ENCODE assay signal across 16 cellular contexts in the genomic region with DNA sequence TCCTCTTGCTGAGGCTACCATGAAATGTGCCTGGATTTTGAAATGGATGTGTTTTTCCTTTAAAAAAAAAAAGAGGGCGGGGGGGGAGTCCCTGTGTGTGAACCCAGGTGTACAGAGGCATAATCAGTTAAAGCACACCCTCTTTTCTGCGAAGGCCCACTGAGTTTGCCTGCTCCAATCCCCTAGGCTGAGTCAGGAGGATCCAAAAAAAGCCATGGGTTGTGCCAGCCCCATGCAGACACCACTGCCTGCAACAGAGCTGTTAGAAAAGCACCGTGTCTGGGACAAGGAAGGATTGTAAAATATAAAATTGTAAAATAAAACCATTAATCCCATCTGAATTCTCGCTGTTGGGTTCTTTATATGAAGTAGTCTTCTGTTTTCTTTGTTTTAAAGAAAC.
"Had no signal": no experiment of that assay in that cellular context is flagged by ENCODE, and none has a peak within 500 bp of the region (broad histone marks: within the 10 kb centered on the region; RNA-seq: fewer than 3 reads in every experiment).

No MANE protein-coding gene starts in this region.

- H3K4me3 Mint-ChIP-seq: activated CD4-positive, alpha-beta memory T cell treated with anti-CD3 and anti-CD28 coated beads for 36 hours; activated naive CD8-positive, alpha-beta T cell treated with anti-CD3 and anti-CD28 coated beads, Interleukin-2, amount 10 ng/mL, durations not matched to agents 7 days and 5 days; central memory CD8-positive, alpha-beta T cell; memory B cell; natural killer cell treated with Interleukin-12 subunit alpha and Interleukin-12 subunit beta and Interleukin-15 and Interleukin-18, amount 100 ng/mL, for 72 hours; stimulated activated naive B cell treated with anti-CD40 and anti-IgM and Interleukin-4, amounts not matched to agents 10 μg/mL and 1 μg/mL and 100 μg/mL, for 72 hours had no signal

- H3K4me1 ChIP-seq: gastrocnemius medialis, psoas muscle, right lobe of liver, tibial nerve had no signal

- H3K36me3 ChIP-seq: brain microvascular endothelial cell, gastrocnemius medialis, right lobe of liver, tibial nerve had no signal

- ATAC-seq: gastrocnemius medialis; left ventricle myocardium superior; natural killer cell treated with Interleukin-12 subunit alpha and Interleukin-12 subunit beta and Interleukin-15 and Interleukin-18, amount 100 ng/mL, for 72 hours; psoas muscle; right lobe of liver; stimulated activated naive B cell treated with anti-CD40 and anti-IgM and Interleukin-4, amounts not matched to agents 10 μg/mL and 1 μg/mL and 100 μg/mL, for 72 hours had no signal

- H3K36me3 Mint-ChIP-seq: activated CD4-positive, alpha-beta memory T cell treated with anti-CD3 and anti-CD28 coated beads for 36 hours; activated naive CD8-positive, alpha-beta T cell treated with anti-CD3 and anti-CD28 coated beads, Interleukin-2, amount 10 ng/mL, durations not matched to agents 7 days and 5 days; memory B cell; natural killer cell treated with Interleukin-12 subunit alpha and Interleukin-12 subunit beta and Interleukin-15 and Interleukin-18, amount 100 ng/mL, for 72 hours; stimulated activated naive B cell treated with anti-CD40 and anti-IgM and Interleukin-4, amounts not matched to agents 10 μg/mL and 1 μg/mL and 100 μg/mL, for 72 hours had no signal

- H3K27ac ChIP-seq: gastrocnemius medialis, psoas muscle, right lobe of liver, SK-N-MC, tibial nerve had no signal

- H3K27me3 ChIP-seq: brain microvascular endothelial cell, gastrocnemius medialis, right lobe of liver, tibial nerve had no signal

- H3K9me3 ChIP-seq: gastrocnemius medialis, psoas muscle, right lobe of liver, tibial nerve had no signal

- DNase-seq: activated CD4-positive, alpha-beta memory T cell treated with anti-CD3 and anti-CD28 coated beads for 36 hours; activated naive CD4-positive, alpha-beta T cell; activated naive CD8-positive, alpha-beta T cell treated with anti-CD3 and anti-CD28 coated beads, Interleukin-2, amount 10 ng/mL, durations not matched to agents 7 days and 5 days; activated T-cell treated with anti-CD3 and anti-CD28 coated beads for 4 hours; brain microvascular endothelial cell; cortex of kidney; gastrocnemius medialis; left ventricle myocardium superior; psoas muscle; right lobe of liver; stimulated activated naive B cell treated with anti-CD40 and anti-IgM and Interleukin-4, amounts not matched to agents 10 μg/mL and 1 μg/mL and 100 μg/mL, for 72 hours had no signal

- H3K27ac Mint-ChIP-seq: activated CD4-positive, alpha-beta memory T cell treated with anti-CD3 and anti-CD28 coated beads for 36 hours; activated naive CD8-positive, alpha-beta T cell treated with anti-CD3 and anti-CD28 coated beads, Interleukin-2, amount 10 ng/mL, durations not matched to agents 7 days and 5 days; memory B cell; natural killer cell treated with Interleukin-12 subunit alpha and Interleukin-12 subunit beta and Interleukin-15 and Interleukin-18, amount 100 ng/mL, for 72 hours; stimulated activated naive B cell treated with anti-CD40 and anti-IgM and Interleukin-4, amounts not matched to agents 10 μg/mL and 1 μg/mL and 100 μg/mL, for 72 hours had no signal

- H3K27me3 Mint-ChIP-seq: activated CD4-positive, alpha-beta memory T cell treated with anti-CD3 and anti-CD28 coated beads for 36 hours; activated naive CD8-positive, alpha-beta T cell treated with anti-CD3 and anti-CD28 coated beads, Interleukin-2, amount 10 ng/mL, durations not matched to agents 7 days and 5 days; central memory CD8-positive, alpha-beta T cell had no signal

- H3K4me3 ChIP-seq: gastrocnemius medialis, psoas muscle, right lobe of liver, SK-N-MC, tibial nerve had no signal

- H3K9me3 Mint-ChIP-seq: activated CD4-positive, alpha-beta memory T cell treated with anti-CD3 and anti-CD28 coated beads for 36 hours; activated naive CD8-positive, alpha-beta T cell treated with anti-CD3 and anti-CD28 coated beads, Interleukin-2, amount 10 ng/mL, durations not matched to agents 7 days and 5 days; central memory CD8-positive, alpha-beta T cell; memory B cell; natural killer cell treated with Interleukin-12 subunit alpha and Interleukin-12 subunit beta and Interleukin-15 and Interleukin-18, amount 100 ng/mL, for 72 hours; stimulated activated naive B cell treated with anti-CD40 and anti-IgM and Interleukin-4, amounts not matched to agents 10 μg/mL and 1 μg/mL and 100 μg/mL, for 72 hours had no signal

- H3K4me1 Mint-ChIP-seq: activated naive CD8-positive, alpha-beta T cell treated with anti-CD3 and anti-CD28 coated beads, Interleukin-2, amount 10 ng/mL, durations not matched to agents 7 days and 5 days; central memory CD8-positive, alpha-beta T cell; memory B cell; stimulated activated naive B cell treated with anti-CD40 and anti-IgM and Interleukin-4, amounts not matched to agents 10 μg/mL and 1 μg/mL and 100 μg/mL, for 72 hours had no signal
